Comparison of ENCODE assay signal across 8 cellular contexts in genomic region chr7:64888561-64888900, GRCh38. TPM values are rescaled to one million over a fixed set of nuclear protein-coding genes. Genes with fewer than 3 reads are reported as not detected.
DNase-seq lines count a peak whose midpoint lies in the region; ATAC-seq and TF ChIP-seq lines count a peak whose summit lies in the region.

No MANE protein-coding gene starts in this region.

- H2AFZ ChIP-seq in SU-DHL-6 (ENCODE audit: low read depth, low read length, severe bottlenecking) (peak overlapping the region; percentile 60), trophoblast cell (ENCODE audit: insufficient read depth, low read length, poor library complexity) (no peak overlapping the region)

- no peaks in the 10 kb centered on the region for H4K20me1 ChIP-seq in SU-DHL-6 (ENCODE audit: low read depth, low read length)

- H3K4ac ChIP-seq in trophoblast cell (ENCODE audit: low read depth, low read length): no peak overlapping the region

- H3K18ac ChIP-seq in trophoblast cell (ENCODE audit: low read length): no peak overlapping the region

- no peak overlapping the region for H4K91ac ChIP-seq in trophoblast cell (ENCODE audit: low read depth, low read length)

- H2BK12ac ChIP-seq in trophoblast cell (ENCODE audit: low read length): no peak overlapping the region

- no peak overlapping the region for H3K27ac ChIP-seq in SU-DHL-6 (ENCODE audit: low read depth, low read length)
- no peak overlapping the region for H3K27ac ChIP-seq in cardiac muscle cell
- H3K27ac ChIP-seq in trophoblast cell (ENCODE audit: low read depth, low read length): no peak overlapping the region

- peak; percentile 9 for DNase-seq in EH (ENCODE audit: low read depth)
- DNase-seq in cardiac muscle cell (ENCODE audit: low read depth in 1 of 2, low spot score in 1 of 2): peak in 1 of 2 donors; percentile 13
- no peak for DNase-seq in trophoblast cell
- no peak for DNase-seq in RPMI8226
- no peak for DNase-seq in inferior parietal cortex (ENCODE audit: extremely low spot score)
- no peak for DNase-seq in NCI-H526 treated with DMSO at 0.1 percent for 48 hours (lab: John Stamatoyannopoulos, UW)

- H3K9me2 ChIP-seq in SU-DHL-6 (replicated peaks; ENCODE audit: insufficient read depth, low read length): no peaks in the 10 kb centered on the region

- no peak overlapping the region for H3K4me3 ChIP-seq in SU-DHL-6 (ENCODE audit: insufficient read depth, low read length, poor library complexity, severe bottlenecking)
- peak overlapping the region; percentile 33 for H3K4me3 ChIP-seq in cardiac muscle cell
- H3K4me3 ChIP-seq in trophoblast cell (ENCODE audit: low read depth, low read length): peak overlapping the region; percentile 63

- H3K27me3 ChIP-seq in SU-DHL-6 (ENCODE audit: low read length) (no peaks in the 10 kb centered on the region), cardiac muscle cell (peaks cover 83% of the 10 kb centered on the region), trophoblast cell (ENCODE audit: insufficient read depth, low read length) (peaks cover 15% of the 10 kb centered on the region)

- H3K4me1 ChIP-seq in cardiac muscle cell (ENCODE audit: low read depth) (peaks cover 17% of the 10 kb centered on the region), trophoblast cell (ENCODE audit: control insufficient read depth in 1 of 2, insufficient read depth in 2 of 2, low read length in 2 of 2) (peaks cover 4 to 12% of the 10 kb centered on the region in 2 experiments)

- WGBS in trophoblast cell (ENCODE audit: extremely low coverage, insufficient coverage, insufficient read length): no CpG with 5 or more reads among the region's 17 CpGs

- TF ChIP-seq CTCF in SU-DHL-6 (IDR thresholded peaks at IDR 0.05; ENCODE audit: insufficient read depth, low read length, poor library complexity, severe bottlenecking) (no peak), cardiac muscle cell (IDR thresholded peaks at IDR 0.05; ENCODE audit: low read depth, low read length) (no peak)

- H2AK5ac ChIP-seq in trophoblast cell (ENCODE audit: low read length): no peak overlapping the region

- H4K8ac ChIP-seq in trophoblast cell (ENCODE audit: low read depth, low read length): no peak overlapping the region

- H2BK120ac ChIP-seq in trophoblast cell (ENCODE audit: insufficient read depth, low read length, poor library complexity): no peak overlapping the region

- H2BK5ac ChIP-seq in trophoblast cell (ENCODE audit: low read depth, low read length, poor library complexity): no peak overlapping the region

- no peak for ATAC-seq in HG02610 (IDR thresholded peaks at IDR 0.05; ENCODE audit: unreplicated experiment)

- H3K9me3 ChIP-seq in SU-DHL-6 (ENCODE audit: insufficient read depth, low read length): no peaks in the 10 kb centered on the region
- no peaks in the 10 kb centered on the region for H3K9me3 ChIP-seq in cardiac muscle cell (ENCODE audit: low read depth)
- peaks cover 8% of the 10 kb centered on the region for H3K9me3 ChIP-seq in trophoblast cell (ENCODE audit: insufficient read depth, low read depth, low read length)

- no peaks in the 10 kb centered on the region for H3F3A ChIP-seq in SU-DHL-6 (ENCODE audit: insufficient read depth)

- no peaks in the 10 kb centered on the region for H3K79me1 ChIP-seq in trophoblast cell (ENCODE audit: low read length)

- no peak overlapping the region for H3K9ac ChIP-seq in SU-DHL-6 (ENCODE audit: low read length)
- no peak overlapping the region for H3K9ac ChIP-seq in trophoblast cell (ENCODE audit: low read length)

- H3K4me2 ChIP-seq in SU-DHL-6 (ENCODE audit: low read depth, low read length, poor library complexity, severe bottlenecking): no peak overlapping the region
- peak overlapping the region; percentile 77 for H3K4me2 ChIP-seq in trophoblast cell (ENCODE audit: low read length)

- H4K12ac ChIP-seq in trophoblast cell (ENCODE audit: low read depth, low read length): no peak overlapping the region

- H3K14ac ChIP-seq in trophoblast cell (ENCODE audit: low read length): no peak overlapping the region

- H3K36me3 ChIP-seq in SU-DHL-6 (ENCODE audit: low read length) (no peaks in the 10 kb centered on the region), cardiac muscle cell (no peaks in the 10 kb centered on the region), trophoblast cell (ENCODE audit: control insufficient read depth in 1 of 2, insufficient read depth in 2 of 2, low read length in 2 of 2) (no peaks in the 10 kb centered on the region)

- H3K79me2 ChIP-seq in SU-DHL-6 (ENCODE audit: insufficient read depth, low read length): no peaks in the 10 kb centered on the region
- no peaks in the 10 kb centered on the region for H3K79me2 ChIP-seq in trophoblast cell (ENCODE audit: control insufficient read depth, insufficient read depth, low read length, poor library complexity)

- H3K23ac ChIP-seq in trophoblast cell (ENCODE audit: low read length): no peak overlapping the region

RNA-seq across cellular contexts. Expression of gene ZNF273, which starts 14.5 kb away (rescaled TPM):
- total RNA-seq in cardiac muscle cell: 4.2 and 4.8 TPM in 2 replicates
- 6.6 and 6.8 TPM in 2 replicates for polyA plus RNA-seq in cardiac muscle cell
- 6.1 and 6.4 TPM in 2 replicates for polyA plus RNA-seq in trophoblast cell (2013)
